18 cellular contexts compared by ENCODE assay signal in the genomic region with DNA sequence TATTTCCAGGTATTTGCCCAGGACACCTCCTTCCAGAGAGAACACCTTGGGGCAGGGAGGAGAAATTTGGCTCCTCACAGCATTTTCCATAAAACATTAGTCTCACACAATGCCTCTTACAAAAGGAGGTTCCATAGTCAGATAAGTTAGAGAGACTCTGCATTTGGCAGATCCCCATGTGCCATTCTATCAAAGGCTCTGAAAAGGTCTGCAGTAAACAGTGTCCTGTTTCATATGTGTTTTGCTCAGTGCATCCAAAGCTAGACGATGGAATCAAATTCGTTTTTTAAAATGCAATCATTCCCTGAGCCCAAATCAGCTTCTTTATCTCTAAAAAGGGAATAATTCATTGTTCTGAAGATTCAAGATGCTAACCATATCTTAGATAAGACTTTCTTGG. TPM values are rescaled to one million over a fixed set of nuclear protein-coding genes. Genes with fewer than 3 reads are reported as not detected.
DNase-seq lines count a peak whose midpoint lies in the region; ATAC-seq and TF ChIP-seq lines count a peak whose summit lies in the region.
"Had no signal": no experiment of that assay in that cellular context is flagged by ENCODE, and none has a peak within 500 bp of the region (broad histone marks: within the 10 kb centered on the region; RNA-seq: fewer than 3 reads in every experiment).

No MANE protein-coding gene starts in this region.

- H3K4me1 Mint-ChIP-seq in T-helper 17 cell (peaks cover 5% of the 10 kb centered on the region), glutamatergic neuron (ENCODE audit: low read depth, unreplicated experiment) (peaks cover 50% of the 10 kb centered on the region)
- peaks cover 11% of the 10 kb centered on the region for H3K4me1 Mint-ChIP-seq in activated CD8-positive, alpha-beta T cell treated with anti-CD3 and anti-CD28 coated beads, Interleukin-2, amount 10 ng/mL, durations not matched to agents 7 days and 5 days (ENCODE audit: low read depth)

- POLR2A ChIA-PET in HEK293 (lab: Yijun Ruan, JAX) = no interaction called here
- POLR2A ChIA-PET in activated CD8-positive, alpha-beta T cell treated with anti-CD3 and anti-CD28 coated beads, Interleukin-2, amount 10 ng/mL, durations not matched to agents 7 days and 5 days (lab: Charles Lee) = no interaction called here

- H3K27me3 Mint-ChIP-seq in T-helper 17 cell (peaks cover 11% of the 10 kb centered on the region), glutamatergic neuron (ENCODE audit: unreplicated experiment) (peaks cover 16% of the 10 kb centered on the region)
- H3K27me3 Mint-ChIP-seq in activated CD8-positive, alpha-beta T cell treated with anti-CD3 and anti-CD28 coated beads, Interleukin-2, amount 10 ng/mL, durations not matched to agents 7 days and 5 days (ENCODE audit: low read depth) = peaks cover 39% of the 10 kb centered on the region
- H3K27me3 Mint-ChIP-seq: CD4-positive, alpha-beta T cell had no signal

- no peaks in the 10 kb centered on the region for H3K36me3 ChIP-seq in HEK293 (ENCODE audit: control insufficient read depth in 2 of 2, insufficient read depth in 1 of 2, low read length in 2 of 2)
- H3K36me3 ChIP-seq: BLaER1 treated with 17β-estradiol and CSF1 and Interleukin-3, amounts not matched to agents 10 nM and 100 nM had no signal

- H3K4me3 ChIP-seq in HEK293 (ENCODE audit: low read depth, low read length) = no peak overlapping the region
- H3K4me3 ChIP-seq: BLaER1 treated with 17β-estradiol and CSF1 and Interleukin-3, amounts not matched to agents 10 nM and 100 nM had no signal

- TF ChIP-seq CTCF in HEK293 (tag by site-specific recombination; IDR thresholded peaks at IDR 0.05) = no peak
- no peak for TF ChIP-seq CTCF in glutamatergic neuron (IDR thresholded peaks at IDR 0.05; ENCODE audit: partially characterized antibody, unreplicated experiment)

- H3K4me1 ChIP-seq in HEK293 (ENCODE audit: control insufficient read depth, insufficient read depth, low read length) = no peaks in the 10 kb centered on the region

- no peak for DNase-seq in T-helper 17 cell
- no peak for DNase-seq in glutamatergic neuron
- no peak for DNase-seq in RKO (ENCODE audit: low spot score)
- no peak for DNase-seq in GM19240 (ENCODE audit: insufficient read length, low spot score)
- DNase-seq in activated CD8-positive, alpha-beta T cell treated with anti-CD3 and anti-CD28 coated beads, Interleukin-2, amount 10 ng/mL, durations not matched to agents 7 days and 5 days = no peak
- DNase-seq: 8988T; ACHN; Caco-2; Calu3; CD4-positive, alpha-beta T cell; CD8-positive, alpha-beta T cell; DMS79 treated with DMSO at 0.1 percent for 48 hours; GF-D8 had no signal

- H3K27ac Mint-ChIP-seq in T-helper 17 cell = peak overlapping the region; percentile 57
- no peak overlapping the region for H3K27ac Mint-ChIP-seq in glutamatergic neuron (ENCODE audit: unreplicated experiment)
- H3K27ac Mint-ChIP-seq in activated CD8-positive, alpha-beta T cell treated with anti-CD3 and anti-CD28 coated beads, Interleukin-2, amount 10 ng/mL, durations not matched to agents 7 days and 5 days = no peak overlapping the region
- H3K27ac Mint-ChIP-seq: CD4-positive, alpha-beta T cell; CD8-positive, alpha-beta T cell had no signal

- H3K9me3 ChIP-seq in HEK293 (ENCODE audit: control insufficient read depth, insufficient read depth, low read depth, low read length) (no peaks in the 10 kb centered on the region), T-helper 17 cell (ENCODE audit: control insufficient read depth, low read length, poor library complexity, severe bottlenecking) (no peaks in the 10 kb centered on the region)
- H3K9me3 ChIP-seq: BLaER1 treated with 17β-estradiol and CSF1 and Interleukin-3, amounts not matched to agents 10 nM and 100 nM; Caco-2 had no signal

- CTCF ChIA-PET in HEK293 (lab: Yijun Ruan, JAX) = interaction anchor here (0.9 kb wide), 1 partner anchor 183 kb away, joined by 5 read pairs; no protein-coding TSS in a partner anchor
- CTCF ChIA-PET in activated CD8-positive, alpha-beta T cell treated with anti-CD3 and anti-CD28 coated beads, Interleukin-2, amount 10 ng/mL, durations not matched to agents 7 days and 5 days (lab: Charles Lee) = no interaction called here

- ATAC-seq in T-helper 17 cell = no peak
- ATAC-seq in HG03280 (IDR thresholded peaks at IDR 0.05; ENCODE audit: unreplicated experiment) = no peak
- no peak for ATAC-seq in activated CD8-positive, alpha-beta T cell treated with anti-CD3 and anti-CD28 coated beads, Interleukin-2, amount 10 ng/mL, durations not matched to agents 7 days and 5 days
- ATAC-seq: CD8-positive, alpha-beta T cell had no signal

- H3K4me3 Mint-ChIP-seq in T-helper 17 cell (no peak overlapping the region), glutamatergic neuron (ENCODE audit: unreplicated experiment) (peak overlapping the region; percentile 64)
- no peak overlapping the region for H3K4me3 Mint-ChIP-seq in activated CD8-positive, alpha-beta T cell treated with anti-CD3 and anti-CD28 coated beads, Interleukin-2, amount 10 ng/mL, durations not matched to agents 7 days and 5 days
- H3K4me3 Mint-ChIP-seq: CD4-positive, alpha-beta T cell; CD8-positive, alpha-beta T cell had no signal

- H3K27ac ChIP-seq in HEK293 (ENCODE audit: extremely low read depth, low read depth, low read length) = no peak overlapping the region
- H3K27ac ChIP-seq: BLaER1 treated with 17β-estradiol and CSF1 and Interleukin-3, amounts not matched to agents 10 nM and 100 nM; C4-2B had no signal

- peaks cover 28% of the 10 kb centered on the region for H3K9me3 Mint-ChIP-seq in glutamatergic neuron (ENCODE audit: unreplicated experiment)
- no peaks in the 10 kb centered on the region for H3K9me3 Mint-ChIP-seq in activated CD8-positive, alpha-beta T cell treated with anti-CD3 and anti-CD28 coated beads, Interleukin-2, amount 10 ng/mL, durations not matched to agents 7 days and 5 days (ENCODE audit: insufficient read depth)
- H3K9me3 Mint-ChIP-seq: CD4-positive, alpha-beta T cell; CD8-positive, alpha-beta T cell had no signal

- no peaks in the 10 kb centered on the region for H3K36me3 Mint-ChIP-seq in T-helper 17 cell (ENCODE audit: low read depth)
- H3K36me3 Mint-ChIP-seq in glutamatergic neuron (ENCODE audit: unreplicated experiment) = no peaks in the 10 kb centered on the region
- H3K36me3 Mint-ChIP-seq in activated CD8-positive, alpha-beta T cell treated with anti-CD3 and anti-CD28 coated beads, Interleukin-2, amount 10 ng/mL, durations not matched to agents 7 days and 5 days (ENCODE audit: low read depth) = no peaks in the 10 kb centered on the region
- H3K36me3 Mint-ChIP-seq: CD8-positive, alpha-beta T cell had no signal

TF ChIP-seq in HEK293, 187 proteins besides CTCF, POLR2A, EP300 and RAD21:
- TF ChIP-seq ZNF239 (tag by site-specific recombination; IDR thresholded peaks at IDR 0.05) (peak; percentile 96), RBAK (tag by site-specific recombination; IDR thresholded peaks at IDR 0.05) (no peak), ZSCAN5A (tag by site-specific recombination; IDR thresholded peaks at IDR 0.05) (no peak), ZNF785 (tag by site-specific recombination; IDR thresholded peaks at IDR 0.05) (no peak)
TF ChIP-seq in HEK293: peak in this region for 1.

RNA-seq across cellular contexts. Expression of gene MLN, which starts 41.2 kb away (rescaled TPM):
- total RNA-seq in T-helper 17 cell = not detected
- not detected for total RNA-seq in glutamatergic neuron (ENCODE audit: unreplicated experiment)
- total RNA-seq in activated CD8-positive, alpha-beta T cell treated with anti-CD3 and anti-CD28 coated beads, Interleukin-2, amount 10 ng/mL, durations not matched to agents 7 days and 5 days = not detected
- total RNA-seq: A673; Caco-2; Calu3; CD4-positive, alpha-beta T cell; CD8-positive, alpha-beta T cell had no signal

RNA-seq across cellular contexts. Expression of gene LEMD2, which starts 56.1 kb away (rescaled TPM):
- 100 to 1,000 TPM; 101 to 120 TPM for total RNA-seq in T-helper 17 cell
- 82.4 TPM for total RNA-seq in glutamatergic neuron (ENCODE audit: unreplicated experiment)
- 10 to 100 TPM; 49.9 to 59.8 TPM for total RNA-seq in activated CD8-positive, alpha-beta T cell treated with anti-CD3 and anti-CD28 coated beads, Interleukin-2, amount 10 ng/mL, durations not matched to agents 7 days and 5 days
